ENCODE assay signal across 8 cellular contexts in the genomic region with DNA sequence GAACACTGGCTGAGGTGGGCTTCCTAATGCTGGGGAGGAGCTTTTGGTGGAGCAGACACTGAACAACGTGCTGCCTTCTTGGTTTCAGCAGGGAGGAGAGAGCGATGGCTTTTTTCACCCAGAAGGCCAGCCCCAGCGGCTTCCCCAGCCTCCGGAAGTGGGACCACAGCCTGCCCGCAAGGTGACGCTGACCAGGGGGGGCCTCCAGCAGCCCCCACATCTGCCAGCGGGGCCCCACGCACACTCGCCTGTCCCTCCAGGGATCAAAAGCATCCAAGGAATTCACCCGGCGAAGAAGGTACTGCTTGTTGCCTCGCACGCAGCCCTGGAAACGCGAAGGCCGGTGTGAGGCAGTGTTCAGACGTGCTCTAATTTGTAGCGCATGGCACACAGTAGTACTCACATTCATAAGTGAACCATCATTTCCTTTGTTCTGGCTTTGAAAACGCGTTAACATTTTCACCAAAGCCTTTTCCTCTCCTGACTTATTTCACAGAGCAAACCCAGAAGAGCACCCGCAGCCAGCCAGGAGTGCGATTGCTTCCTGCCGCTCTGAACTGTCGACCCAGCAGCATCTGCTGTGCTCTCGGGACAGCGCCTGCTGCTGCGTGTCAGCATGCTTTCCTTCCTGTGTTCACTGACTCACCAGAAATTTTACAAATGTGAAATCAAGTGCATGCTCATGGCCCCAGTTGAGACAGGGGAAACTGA. TPM values are rescaled to one million over a fixed set of nuclear protein-coding genes. Genes with fewer than 3 reads are reported as not detected.
DNase-seq lines count a peak whose midpoint lies in the region; ATAC-seq and TF ChIP-seq lines count a peak whose summit lies in the region.

No MANE protein-coding gene starts in this region.

- intact Hi-C loops in stomach (cut with DNase I; ENCODE audit: low total_unique reads): loop anchor here (10.0 kb wide), 1 partner anchor 159 kb away; no protein-coding TSS in a partner anchor

- TF ChIP-seq CTCF in lung (IDR thresholded peaks at IDR 0.05; ENCODE audit: control extremely low read depth, extremely low read depth): no peak
- TF ChIP-seq CTCF in stomach (IDR thresholded peaks at IDR 0.05): no peak

- DNase-seq in activated gamma-delta T cell (lab: John Stamatoyannopoulos, UW): peak; percentile 27
- no peak for DNase-seq in lung (ENCODE audit: low spot score)
- no peak for DNase-seq in stomach
- DNase-seq in medulla oblongata (ENCODE audit: extremely low spot score): no peak
- DNase-seq in GM03348 (ENCODE audit: low spot score): no peak
- no peak for DNase-seq in DMS79 (lab: John Stamatoyannopoulos, UW)

- no peak for TF ChIP-seq EP300 in stomach (IDR thresholded peaks at IDR 0.05)

- H3K27ac ChIP-seq in HUES48 (ENCODE audit: low read depth, low read length) (peak overlapping the region; percentile 14), lung (ENCODE audit: low read depth in 1 of 2, low read length in 1 of 2) (peak overlapping the region; percentile 27 to 50), stomach (peak overlapping the region in 4 of 5 donors; percentile 19 to 58 (median 52))

- 29 to 54% methylated on average over 27 of the region's 27 CpGs for WGBS in lung, 2 donors
- 68 to 81% (median 73%) methylated on average over 20 to 27 of the region's 27 CpGs for WGBS in stomach, 5 donors

- H3K4me3 ChIP-seq in HUES48 (ENCODE audit: low read depth, low read length) (no peak overlapping the region), lung (no peak overlapping the region), stomach (no peak overlapping the region)

- H3K27me3 ChIP-seq in HUES48 (ENCODE audit: control insufficient read depth, insufficient read depth, low read length): no peaks in the 10 kb centered on the region
- no peaks in the 10 kb centered on the region for H3K27me3 ChIP-seq in lung (ENCODE audit: control insufficient read depth, insufficient read depth)
- H3K27me3 ChIP-seq in stomach: no peaks in the 10 kb centered on the region

- H3K9ac ChIP-seq in HUES48 (ENCODE audit: low read depth, low read length): no peak overlapping the region

- H3K4me1 ChIP-seq in HUES48 (ENCODE audit: control insufficient read depth, insufficient read depth, low read length) (peaks cover 27% of the 10 kb centered on the region), lung (ENCODE audit: control insufficient read depth in 2 of 2, insufficient read depth in 2 of 2, low read length in 2 of 2) (peaks cover 5 to 23% of the 10 kb centered on the region in 2 donors), stomach (peaks cover 12 to 36% (median 24%) of the 10 kb centered on the region in 4 donors)

- H3K9me3 ChIP-seq in HUES48 (ENCODE audit: control insufficient read depth, insufficient read depth, low read length) (no peaks in the 10 kb centered on the region), lung (ENCODE audit: control insufficient read depth in 2 of 2, insufficient read depth in 1 of 2, low read length in 1 of 2) (no peaks in the 10 kb centered on the region), stomach (no peaks in the 10 kb centered on the region)

- H3K36me3 ChIP-seq in HUES48 (ENCODE audit: control insufficient read depth, insufficient read depth, low read length): peaks cover 54% of the 10 kb centered on the region
- peaks cover 12 to 23% of the 10 kb centered on the region in 2 donors for H3K36me3 ChIP-seq in lung (ENCODE audit: control insufficient read depth in 2 of 2, insufficient read depth in 2 of 2, low read length in 2 of 2)
- peaks cover 46 to 75% (median 61%) of the 10 kb centered on the region in 4 donors for H3K36me3 ChIP-seq in stomach

- ATAC-seq in GM19395 (IDR thresholded peaks at IDR 0.05; ENCODE audit: unreplicated experiment): peak; percentile 76
- no peak for ATAC-seq in lung (ENCODE audit: insufficient read depth, low FRiP score)

- no peak for TF ChIP-seq POLR2A in stomach (IDR thresholded peaks at IDR 0.05)

RNA-seq across cellular contexts. Expression of a gene that starts 48.4 kb away (rescaled TPM):
- 1 to 10 TPM; 4.1 to 9.3 TPM for total RNA-seq in lung
- polyA plus RNA-seq in lung: 1 to 10 TPM; 1.5 to 4.7 TPM
- total RNA-seq in stomach: 10 to 100 TPM in 1 of 5 donors, 1 to 10 TPM in 1, under 1 TPM in 3; 0.29 to 11.0 (median 0.89) TPM
- polyA plus RNA-seq in stomach: 1 to 10 TPM; 1.9 to 3.5 (median 2.3) TPM
